22 cellular contexts compared by ENCODE assay signal in genomic region chr22:41234815-41235687, GRCh38. TPM values are rescaled to one million over a fixed set of nuclear protein-coding genes. Genes with fewer than 3 reads are reported as not detected.
DNase-seq lines count a peak whose midpoint lies in the region; ATAC-seq, FAIRE-seq and TF ChIP-seq lines count a peak whose summit lies in the region.
"Had no signal": no experiment of that assay in that cellular context is flagged by ENCODE, and none has a peak within 500 bp of the region (broad histone marks: within the 10 kb centered on the region; RNA-seq: fewer than 3 reads in every experiment).

No MANE protein-coding gene starts in this region.

- no peaks in the 10 kb centered on the region for H3K9me3 Mint-ChIP-seq in T-helper 2 cell treated with Interferon-gamma antibody and Interleukin-4, amounts not matched to agents 5 μg/mL and 100 μg/mL, for 36 hours
- H3K9me3 Mint-ChIP-seq in stimulated activated naive B cell treated with anti-CD40 and anti-IgM and Interleukin-4, amounts not matched to agents 10 μg/mL and 1 μg/mL and 100 μg/mL, for 72 hours, result no peaks in the 10 kb centered on the region

- 0 out of 2 replicates have a peak overlapping the region, but pooled peaks have one; percentile 9 for H3K9ac ChIP-seq in HepG2 (ENCODE audit: insufficient read depth, low read depth, low read length)
- H3K9ac ChIP-seq: KMS-11, SK-N-SH had no signal

- in situ Hi-C loops in G401 (cut with HindIII; ENCODE audit: low sequenced_read_pairs), result no loop called here
- in situ Hi-C loops in HepG2 (cut with HindIII; ENCODE audit: extremely low pct_ligation_motif_present, low pct_unique_long_range_greater_than_20kb), result no loop called here

- intact Hi-C loops in HepG2 (cut with micrococcal nuclease; ENCODE audit: unreplicated experiment), result loop anchor here (5.0 kb wide), 1 partner anchor 52 kb away; the partner anchor contains the start of gene RANGAP1

- H3K4me1 ChIP-seq in HepG2 (ENCODE audit: insufficient read depth, low read length) (peaks cover 25% of the 10 kb centered on the region), hepatocyte (ENCODE audit: insufficient read depth) (peaks cover 4% of the 10 kb centered on the region)

- CTCF ChIA-PET in HepG2 (lab: Yijun Ruan, JAX; ENCODE audit: low intra/inter-chr PET ratio, low total read pairs), result no interaction called here

- H3K27me3 Mint-ChIP-seq in T-helper 2 cell treated with Interferon-gamma antibody and Interleukin-4, amounts not matched to agents 5 μg/mL and 100 μg/mL, for 36 hours (ENCODE audit: low read depth), result peaks cover 3% of the 10 kb centered on the region
- no peaks in the 10 kb centered on the region for H3K27me3 Mint-ChIP-seq in stimulated activated naive B cell treated with anti-CD40 and anti-IgM and Interleukin-4, amounts not matched to agents 10 μg/mL and 1 μg/mL and 100 μg/mL, for 72 hours
- H3K27me3 Mint-ChIP-seq: CD4-positive, CD25-positive, alpha-beta regulatory T cell had no signal

- DNase-seq in G401 (ENCODE audit: low spot score), result peak; percentile 56
- peak; percentile 53 for DNase-seq in MG63
- DNase-seq in cerebellar cortex (ENCODE audit: low spot score), result peak; percentile 48
- peak; percentile 82 for DNase-seq in HepG2 (ENCODE audit: low spot score)
- DNase-seq in T-helper 2 cell treated with Interferon-gamma antibody and Interleukin-4, amounts not matched to agents 5 μg/mL and 100 μg/mL, for 36 hours (ENCODE audit: low spot score), result no peak
- no peak for DNase-seq in hepatocyte (ENCODE audit: low spot score)
- DNase-seq in stimulated activated naive B cell treated with anti-CD40 and anti-IgM and Interleukin-4, amounts not matched to agents 10 μg/mL and 1 μg/mL and 100 μg/mL, for 72 hours, result no peak
- DNase-seq in SIG-M5 treated with dmso at 0.1 percent for 504 hours (lab: John Stamatoyannopoulos, UW; ENCODE audit: unreplicated experiment), result no peak
- DNase-seq: ACHN; Calu3; CD4-positive, CD25-positive, alpha-beta regulatory T cell; DMS79 treated with DMSO at 0.1 percent for 48 hours; GDM1; HCEC 1CT; NCI-H1105 treated with DMSO at 0.1 percent for 48 hours; NCI-H187 treated with DMSO at 0.1 percent for 48 hours; NCI-H2171 treated with DMSO at 0.1 percent for 48 hours; NCI-H526 treated with DMSO at 0.1 percent for 48 hours; PC-3; SK-N-SH had no signal

- H3K4me2 ChIP-seq in HepG2 (ENCODE audit: low read depth, low read length) (peak overlapping the region; percentile 66), hepatocyte (no peak overlapping the region)
- H3K4me2 ChIP-seq: KMS-11, SK-N-SH had no signal

- FAIRE-seq in HepG2 (lab: Jason Lieb, UNC), result peak; percentile 37
- FAIRE-seq: GM19239 had no signal

- no peak overlapping the region for H3K27ac Mint-ChIP-seq in T-helper 2 cell treated with Interferon-gamma antibody and Interleukin-4, amounts not matched to agents 5 μg/mL and 100 μg/mL, for 36 hours
- H3K27ac Mint-ChIP-seq in stimulated activated naive B cell treated with anti-CD40 and anti-IgM and Interleukin-4, amounts not matched to agents 10 μg/mL and 1 μg/mL and 100 μg/mL, for 72 hours, result no peak overlapping the region
- H3K27ac Mint-ChIP-seq: CD4-positive, CD25-positive, alpha-beta regulatory T cell had no signal

- BruUV-seq in HepG2 (replicated peaks; lab: Mats Ljungman, UMichigan), result no TSS peak

- no peak overlapping the region for H3K4me3 Mint-ChIP-seq in T-helper 2 cell treated with Interferon-gamma antibody and Interleukin-4, amounts not matched to agents 5 μg/mL and 100 μg/mL, for 36 hours
- H3K4me3 Mint-ChIP-seq in stimulated activated naive B cell treated with anti-CD40 and anti-IgM and Interleukin-4, amounts not matched to agents 10 μg/mL and 1 μg/mL and 100 μg/mL, for 72 hours, result no peak overlapping the region
- H3K4me3 Mint-ChIP-seq: CD4-positive, CD25-positive, alpha-beta regulatory T cell had no signal

- 0 out of 2 replicates have a peak, but pooled peaks have one; percentile 40 for TF ChIP-seq RAD21 in HepG2 (CRISPR knock-in tag; IDR thresholded peaks at IDR 0.05)

- H3K79me2 ChIP-seq in HepG2 (ENCODE audit: insufficient read depth, low read length), result no peaks in the 10 kb centered on the region
- H3K79me2 ChIP-seq in hepatocyte, result no peaks in the 10 kb centered on the region

- no peak overlapping the region for H3K4me3 ChIP-seq in MG63
- H3K4me3 ChIP-seq in HepG2 (replicated peaks in 1 of 3; ENCODE audit: insufficient read depth in 1 of 3, low read depth in 2 of 3, low read length in 3 of 3), result peak overlapping the region in 1 of 3 experiments; percentile 35; a peak in 3 of 6 replicates
- H3K4me3 ChIP-seq in hepatocyte, result no peak overlapping the region

- peak; percentile 76 for ATAC-seq in HepG2
- no peak for ATAC-seq in stimulated activated naive B cell treated with anti-CD40 and anti-IgM and Interleukin-4, amounts not matched to agents 10 μg/mL and 1 μg/mL and 100 μg/mL, for 72 hours (replicated peaks)
- ATAC-seq: PC-3 had no signal

- POLR2A ChIA-PET in HepG2 (lab: Yijun Ruan, JAX), result interaction anchor here (0.7 to 1.3 kb wide), 3 partner anchors 9 to 20 kb away, joined by 3 to 4 read pairs (median 3); no protein-coding TSS in a partner anchor

- H3K27ac ChIP-seq in HepG2 (ENCODE audit: extremely low read length, insufficient read depth, low read length) (peak overlapping the region; percentile 64), hepatocyte (no peak overlapping the region)
- H3K27ac ChIP-seq: KMS-11 had no signal

- TF ChIP-seq POLR2A in HepG2 (IDR thresholded peaks at IDR 0.05; ENCODE audit: insufficient read depth in 1 of 2, low read depth in 2 of 2, low read length in 2 of 2), result no peak

- 14% methylated on average over 7 of the region's 19 CpGs for WGBS in HepG2 (ENCODE audit: low lambda C conversion rate)
- WGBS in hepatocyte (ENCODE audit: low lambda C conversion rate, missing lambda C conversion rate), result 91% methylated on average over 19 of the region's 19 CpGs

- H4K20me1 ChIP-seq in HepG2 (ENCODE audit: insufficient read depth, low read length) (no peaks in the 10 kb centered on the region), hepatocyte (ENCODE audit: insufficient read depth, poor library complexity, severe bottlenecking) (no peaks in the 10 kb centered on the region)

- no peak overlapping the region for H2AFZ ChIP-seq in HepG2 (ENCODE audit: low read length)
- H2AFZ ChIP-seq in hepatocyte, result no peak overlapping the region

- TF ChIP-seq CTCF in HepG2 (CRISPR knock-in tag; IDR thresholded peaks at IDR 0.05), result no peak
- TF ChIP-seq CTCF in hepatocyte (IDR thresholded peaks at IDR 0.05; ENCODE audit: poor library complexity), result no peak

- peaks cover 3% of the 10 kb centered on the region for H3K4me1 Mint-ChIP-seq in T-helper 2 cell treated with Interferon-gamma antibody and Interleukin-4, amounts not matched to agents 5 μg/mL and 100 μg/mL, for 36 hours (ENCODE audit: low read depth)
- H3K4me1 Mint-ChIP-seq in stimulated activated naive B cell treated with anti-CD40 and anti-IgM and Interleukin-4, amounts not matched to agents 10 μg/mL and 1 μg/mL and 100 μg/mL, for 72 hours, result peaks cover 10 to 17% of the 10 kb centered on the region in 2 donors

- peak in 1 of 2 experiments; percentile 33; a peak in 2 of 4 replicates for TF ChIP-seq EP300 in HepG2 (IDR thresholded peaks at IDR 0.05; ENCODE audit: low read depth in 2 of 2, low read length in 2 of 2)
- peak; percentile 69; the same call in 1 of the 2 replicates for TF ChIP-seq EP300 in HepG2 (CRISPR knock-in tag; IDR thresholded peaks at IDR 0.05; ENCODE audit: borderline replicate concordance)

- H3K36me3 ChIP-seq in MG63 (peaks cover 4% of the 10 kb centered on the region), HepG2 (replicated peaks in 1 of 2; ENCODE audit: control insufficient read depth in 1 of 2, insufficient read depth in 2 of 2, low read length in 2 of 2) (peaks cover 0 to 5% of the 10 kb centered on the region in 2 experiments; a peak in 1 of 5 replicates), hepatocyte (replicated peaks; ENCODE audit: insufficient read depth, low read depth) (no peaks in the 10 kb centered on the region)

- H3K9me3 ChIP-seq in MG63 (no peaks in the 10 kb centered on the region), HepG2 (ENCODE audit: low read length) (no peaks in the 10 kb centered on the region), hepatocyte (ENCODE audit: low read depth) (no peaks in the 10 kb centered on the region)
- H3K9me3 ChIP-seq: SK-N-SH had no signal

- no peaks in the 10 kb centered on the region for H3K9me2 ChIP-seq in hepatocyte (replicated peaks; ENCODE audit: insufficient read depth)
- H3K9me2 ChIP-seq: SK-N-SH had no signal

- H3K36me3 Mint-ChIP-seq in T-helper 2 cell treated with Interferon-gamma antibody and Interleukin-4, amounts not matched to agents 5 μg/mL and 100 μg/mL, for 36 hours (ENCODE audit: low read depth), result peaks cover 2% of the 10 kb centered on the region
- peaks cover 8 to 14% of the 10 kb centered on the region in 2 donors for H3K36me3 Mint-ChIP-seq in stimulated activated naive B cell treated with anti-CD40 and anti-IgM and Interleukin-4, amounts not matched to agents 10 μg/mL and 1 μg/mL and 100 μg/mL, for 72 hours
- H3K36me3 Mint-ChIP-seq: CD4-positive, CD25-positive, alpha-beta regulatory T cell had no signal

- no peaks in the 10 kb centered on the region for H3K27me3 ChIP-seq in MG63
- no peaks in the 10 kb centered on the region for H3K27me3 ChIP-seq in HepG2 (ENCODE audit: control insufficient read depth in 1 of 2, insufficient read depth in 2 of 2, low read length in 2 of 2)
- no peaks in the 10 kb centered on the region for H3K27me3 ChIP-seq in hepatocyte

RNA-seq across cellular contexts. Expression of gene CHADL, which starts 5.7 kb away (rescaled TPM):
- 0.75 and 4.3 TPM in 2 replicates for total RNA-seq in G401 (2014; rRNA removed; shearing (Covaris generic))
- total RNA-seq in MG63 (2014; rRNA removed; shearing (Covaris generic); ENCODE audit: low replicate concordance), result not detected in 2 replicates
- 2.9 and 8.1 TPM in 2 replicates for total RNA-seq in HepG2 (2016; rRNA removed; fragmentation: Illumina TruSeq; extraction: Trizol)
- 0.88 and 1.3 TPM in 2 replicates for total RNA-seq in HepG2 (2016; cell fraction: cytosol; rRNA removed; fragmentation: Illumina TruSeq; extraction: Trizol; ENCODE audit: low read depth)
- 2.9 and 8.3 TPM in 2 replicates for total RNA-seq in HepG2 (2016; cell fraction: insoluble cytoplasmic fraction; rRNA removed; fragmentation: Illumina TruSeq; extraction: Trizol)
- 1.6 and 1.8 TPM in 2 replicates for total RNA-seq in HepG2 (2016; cell fraction: membrane; rRNA removed; fragmentation: Illumina TruSeq; extraction: Trizol)
- 6.1 TPM in 2 replicates for total RNA-seq in HepG2 (2016; cell fraction: nucleus; rRNA removed; fragmentation: Illumina TruSeq; extraction: Trizol)
- 2.8 and 6.1 TPM in 2 replicates for polyA plus RNA-seq in HepG2 (2011; rRNA removed)
- 2.6 and 5.3 TPM in 2 replicates for polyA plus RNA-seq in HepG2 (2011; cell fraction: cytosol; rRNA removed)
- polyA plus RNA-seq in HepG2 (2011; cell fraction: nucleus; rRNA removed), result 7.4 and 7.5 TPM in 2 replicates
- polyA plus RNA-seq in HepG2 (2012), result 1.9 and 2.5 TPM in 2 replicates
- polyA plus RNA-seq in HepG2 (2016; cell fraction: cytosol; fragmentation: Illumina TruSeq; extraction: Trizol; ENCODE audit: low read depth), result 0.71 and 1.1 TPM in 2 replicates
- 2.5 and 3.1 TPM in 2 replicates for polyA plus RNA-seq in HepG2 (2016; cell fraction: insoluble cytoplasmic fraction; fragmentation: Illumina TruSeq; extraction: Trizol; ENCODE audit: low read depth)
- 0.88 and 1.5 TPM in 2 replicates for polyA plus RNA-seq in HepG2 (2016; cell fraction: membrane; fragmentation: Illumina TruSeq; extraction: Trizol; ENCODE audit: low read depth)
- 9.0 and 10.9 TPM in 2 replicates for polyA plus RNA-seq in HepG2 (2016; cell fraction: nucleus; fragmentation: Illumina TruSeq; extraction: Trizol; ENCODE audit: insufficient read depth, low read depth)
- 0.07 and 3.2 TPM in 2 replicates for polyA minus RNA-seq in HepG2 (2011; rRNA and poly(A)+ RNA removed; ENCODE audit: low replicate concordance)
- 2.1 and 2.4 TPM in 2 replicates for polyA minus RNA-seq in HepG2 (2011; cell fraction: cytosol; rRNA and poly(A)+ RNA removed)
- 2.6 and 3.9 TPM in 2 replicates for polyA minus RNA-seq in HepG2 (2011; cell fraction: nucleus; rRNA and poly(A)+ RNA removed)
- 1.00 and 4.5 TPM in 2 replicates for total RNA-seq in hepatocyte
- polyA plus RNA-seq in hepatocyte, result 1.2 and 1.4 TPM in 2 replicates

RNA-seq across cellular contexts. Expression of gene L3MBTL2, which starts 29.9 kb away (rescaled TPM):
- total RNA-seq in G401 (2014; rRNA removed; shearing (Covaris generic)), result 43.8 and 53.1 TPM in 2 replicates
- total RNA-seq in MG63 (2014; rRNA removed; shearing (Covaris generic); ENCODE audit: low replicate concordance), result 17.4 and 30.3 TPM in 2 replicates
- total RNA-seq in HepG2 (2016; rRNA removed; fragmentation: Illumina TruSeq; extraction: Trizol), result 33.7 and 37.6 TPM in 2 replicates
- total RNA-seq in HepG2 (2016; cell fraction: cytosol; rRNA removed; fragmentation: Illumina TruSeq; extraction: Trizol; ENCODE audit: low read depth), result 2.0 and 2.6 TPM in 2 replicates
- total RNA-seq in HepG2 (2016; cell fraction: insoluble cytoplasmic fraction; rRNA removed; fragmentation: Illumina TruSeq; extraction: Trizol), result 33.9 and 35.3 TPM in 2 replicates
- 9.5 and 10.0 TPM in 2 replicates for total RNA-seq in HepG2 (2016; cell fraction: membrane; rRNA removed; fragmentation: Illumina TruSeq; extraction: Trizol)
- 18.8 and 19.9 TPM in 2 replicates for total RNA-seq in HepG2 (2016; cell fraction: nucleus; rRNA removed; fragmentation: Illumina TruSeq; extraction: Trizol)
- 13.8 and 15.2 TPM in 2 replicates for polyA plus RNA-seq in HepG2 (2011; rRNA removed)
- polyA plus RNA-seq in HepG2 (2011; cell fraction: cytosol; rRNA removed), result 11.1 and 12.2 TPM in 2 replicates
- 22.6 and 24.9 TPM in 2 replicates for polyA plus RNA-seq in HepG2 (2011; cell fraction: nucleus; rRNA removed)
- polyA plus RNA-seq in HepG2 (2012), result 8.5 and 9.8 TPM in 2 replicates
- 1.4 and 1.9 TPM in 2 replicates for polyA plus RNA-seq in HepG2 (2016; cell fraction: cytosol; fragmentation: Illumina TruSeq; extraction: Trizol; ENCODE audit: low read depth)
- polyA plus RNA-seq in HepG2 (2016; cell fraction: insoluble cytoplasmic fraction; fragmentation: Illumina TruSeq; extraction: Trizol; ENCODE audit: low read depth), result 23.7 and 29.8 TPM in 2 replicates
- 4.5 and 4.6 TPM in 2 replicates for polyA plus RNA-seq in HepG2 (2016; cell fraction: membrane; fragmentation: Illumina TruSeq; extraction: Trizol; ENCODE audit: low read depth)
- 29.0 and 31.3 TPM in 2 replicates for polyA plus RNA-seq in HepG2 (2016; cell fraction: nucleus; fragmentation: Illumina TruSeq; extraction: Trizol; ENCODE audit: insufficient read depth, low read depth)
- 21.4 and 43.9 TPM in 2 replicates for polyA minus RNA-seq in HepG2 (2011; rRNA and poly(A)+ RNA removed; ENCODE audit: low replicate concordance)
- 8.2 and 8.3 TPM in 2 replicates for polyA minus RNA-seq in HepG2 (2011; cell fraction: cytosol; rRNA and poly(A)+ RNA removed)
- 10.6 and 11.2 TPM in 2 replicates for polyA minus RNA-seq in HepG2 (2011; cell fraction: nucleus; rRNA and poly(A)+ RNA removed)
- total RNA-seq in hepatocyte, result 17.9 and 20.1 TPM in 2 replicates
- polyA plus RNA-seq in hepatocyte, result 12.1 and 16.3 TPM in 2 replicates

RNA-seq across cellular contexts. Expression of gene RANGAP1, which starts 50.9 kb away (rescaled TPM):
- 235 and 240 TPM in 2 replicates for total RNA-seq in G401 (2014; rRNA removed; shearing (Covaris generic))
- total RNA-seq in MG63 (2014; rRNA removed; shearing (Covaris generic); ENCODE audit: low replicate concordance), result 159 and 226 TPM in 2 replicates
- 71.7 and 83.9 TPM in 2 replicates for total RNA-seq in HepG2 (2016; rRNA removed; fragmentation: Illumina TruSeq; extraction: Trizol)
- total RNA-seq in HepG2 (2016; cell fraction: cytosol; rRNA removed; fragmentation: Illumina TruSeq; extraction: Trizol; ENCODE audit: low read depth), result 10.6 and 11.9 TPM in 2 replicates
- 66.9 and 83.1 TPM in 2 replicates for total RNA-seq in HepG2 (2016; cell fraction: insoluble cytoplasmic fraction; rRNA removed; fragmentation: Illumina TruSeq; extraction: Trizol)
- 28.4 and 30.2 TPM in 2 replicates for total RNA-seq in HepG2 (2016; cell fraction: membrane; rRNA removed; fragmentation: Illumina TruSeq; extraction: Trizol)
- total RNA-seq in HepG2 (2016; cell fraction: nucleus; rRNA removed; fragmentation: Illumina TruSeq; extraction: Trizol), result 45.7 and 49.7 TPM in 2 replicates
- 51.8 and 53.8 TPM in 2 replicates for polyA plus RNA-seq in HepG2 (2011; rRNA removed)
- polyA plus RNA-seq in HepG2 (2011; cell fraction: cytosol; rRNA removed), result 40.4 and 58.2 TPM in 2 replicates
- polyA plus RNA-seq in HepG2 (2011; cell fraction: nucleus; rRNA removed), result 108 and 147 TPM in 2 replicates
- polyA plus RNA-seq in HepG2 (2012), result 34.5 and 50.8 TPM in 2 replicates
- 5.9 TPM in 2 replicates for polyA plus RNA-seq in HepG2 (2016; cell fraction: cytosol; fragmentation: Illumina TruSeq; extraction: Trizol; ENCODE audit: low read depth)
- 56.5 and 66.2 TPM in 2 replicates for polyA plus RNA-seq in HepG2 (2016; cell fraction: insoluble cytoplasmic fraction; fragmentation: Illumina TruSeq; extraction: Trizol; ENCODE audit: low read depth)
- 13.7 and 14.7 TPM in 2 replicates for polyA plus RNA-seq in HepG2 (2016; cell fraction: membrane; fragmentation: Illumina TruSeq; extraction: Trizol; ENCODE audit: low read depth)
- polyA plus RNA-seq in HepG2 (2016; cell fraction: nucleus; fragmentation: Illumina TruSeq; extraction: Trizol; ENCODE audit: insufficient read depth, low read depth), result 86.6 and 97.6 TPM in 2 replicates
- 97.7 and 166 TPM in 2 replicates for polyA minus RNA-seq in HepG2 (2011; rRNA and poly(A)+ RNA removed; ENCODE audit: low replicate concordance)
- 35.8 and 36.2 TPM in 2 replicates for polyA minus RNA-seq in HepG2 (2011; cell fraction: cytosol; rRNA and poly(A)+ RNA removed)
- 23.8 and 25.0 TPM in 2 replicates for polyA minus RNA-seq in HepG2 (2011; cell fraction: nucleus; rRNA and poly(A)+ RNA removed)
- total RNA-seq in hepatocyte, result 34.2 and 35.2 TPM in 2 replicates
- 34.6 and 38.1 TPM in 2 replicates for polyA plus RNA-seq in hepatocyte

Comparison
In these comparisons a context has a peak if more than half of its experiments do, and no peak if none do; other contexts are left out.
1. DNase-seq: peak in G401 (single experiment), MG63 (single experiment), cerebellar cortex (single experiment) and HepG2 (single experiment); none in T-helper 2 cell treated with Interferon-gamma antibody and Interleukin-4, amounts not matched to agents 5 μg/mL and 100 μg/mL, for 36 hours (single experiment), hepatocyte (single experiment), stimulated activated naive B cell treated with anti-CD40 and anti-IgM and Interleukin-4, amounts not matched to agents 10 μg/mL and 1 μg/mL and 100 μg/mL, for 72 hours (single experiment) and SIG-M5 treated with dmso at 0.1 percent for 504 hours (single experiment).